23 cellular contexts compared by ENCODE assay signal in genomic region chr4:41303372-41304118, GRCh38.
"Had no signal": no experiment of that assay in that cellular context is flagged by ENCODE, and none has a peak within 500 bp of the region (broad histone marks: within the 10 kb centered on the region; RNA-seq: fewer than 3 reads in every experiment).

No MANE protein-coding gene starts in this region.

- H3K36me3 ChIP-seq: breast epithelium, SJSA1 had no signal

- H3K9me3 ChIP-seq: breast epithelium, SJSA1 had no signal

- H3K4me1 Mint-ChIP-seq: activated naive CD4-positive, alpha-beta T cell treated with anti-CD3 and anti-CD28 coated beads, Interleukin-2, amount 50 U/mL, for 24 hours; central memory CD8-positive, alpha-beta T cell had no signal

- H3K4me3 Mint-ChIP-seq: activated CD8-positive, alpha-beta T cell treated with anti-CD3 and anti-CD28 coated beads for 36 hours; activated naive CD4-positive, alpha-beta T cell treated with anti-CD3 and anti-CD28 coated beads, Interleukin-2, amount 50 U/mL, for 24 hours; activated T-helper 1 cell treated with anti-CD3 and anti-CD28 coated beads, Interleukin-12 subunit alpha, Interleukin-12 subunit beta, Interleukin-2, Interleukin-4 antibody, amounts not matched to agents 30 ng/mL and 10 ng/mL and 1 ng/mL, durations not matched to agents 14 hours and 24 hours and 36 hours; central memory CD8-positive, alpha-beta T cell; T-helper 1 cell treated with Interleukin-12 subunit alpha and Interleukin-12 subunit beta and Interleukin-4 antibody, amounts not matched to agents 30 μg/mL and 1 μg/mL, for 36 hours had no signal

- H3K4me3 ChIP-seq: breast epithelium, SJSA1 had no signal

- H3K9me3 Mint-ChIP-seq: activated CD8-positive, alpha-beta T cell treated with anti-CD3 and anti-CD28 coated beads for 36 hours; activated T-helper 1 cell treated with anti-CD3 and anti-CD28 coated beads, Interleukin-12 subunit alpha, Interleukin-12 subunit beta, Interleukin-2, Interleukin-4 antibody, amounts not matched to agents 30 ng/mL and 10 ng/mL and 1 ng/mL, durations not matched to agents 14 hours and 24 hours and 36 hours; central memory CD8-positive, alpha-beta T cell; T-helper 1 cell treated with Interleukin-12 subunit alpha and Interleukin-12 subunit beta and Interleukin-4 antibody, amounts not matched to agents 30 μg/mL and 1 μg/mL, for 36 hours had no signal

- H3K27me3 ChIP-seq: breast epithelium, SJSA1 had no signal

- H3K4me1 ChIP-seq: breast epithelium, SJSA1 had no signal

- H3K27ac ChIP-seq: breast epithelium, SJSA1 had no signal

- H3K36me3 Mint-ChIP-seq: activated naive CD4-positive, alpha-beta T cell treated with anti-CD3 and anti-CD28 coated beads, Interleukin-2, amount 50 U/mL, for 24 hours had no signal

- DNase-seq: activated CD4-positive, alpha-beta T cell treated with anti-CD3 and anti-CD28 coated beads for 4 hours; activated CD8-positive, alpha-beta memory T cell treated with anti-CD3 and anti-CD28 coated beads, Interleukin-2, amount 50 U/mL, for 4 hours; activated CD8-positive, alpha-beta T cell treated with anti-CD3 and anti-CD28 coated beads for 36 hours; activated effector memory CD4-positive, alpha-beta T cell treated with Interleukin-2 at 50 U/mL for 16 hours; activated naive CD4-positive, alpha-beta T cell; aorta; MM.1S; NCI-H1105 treated with DMSO at 0.1 percent for 48 hours; NCI-H146; NCI-H2107; NCI-H2171 treated with DMSO at 0.1 percent for 48 hours; NCI-H510A; NCI-H526 treated with DMSO at 0.1 percent for 48 hours; PC-3; SHP77 had no signal

- ATAC-seq: activated CD4-positive, CD25-positive, alpha-beta regulatory T cell treated with anti-CD3 and anti-CD28 coated beads, Interleukin-2, amount 50 U/mL, for 24 hours; activated CD8-positive, alpha-beta T cell treated with anti-CD3 and anti-CD28 coated beads for 36 hours; PC-3; SK-N-SH treated with all-trans-retinoic acid at 6 μM for 48 hours had no signal

- H3K27ac Mint-ChIP-seq: activated CD8-positive, alpha-beta T cell treated with anti-CD3 and anti-CD28 coated beads for 36 hours; activated naive CD4-positive, alpha-beta T cell treated with anti-CD3 and anti-CD28 coated beads, Interleukin-2, amount 50 U/mL, for 24 hours; activated T-helper 1 cell treated with anti-CD3 and anti-CD28 coated beads, Interleukin-12 subunit alpha, Interleukin-12 subunit beta, Interleukin-2, Interleukin-4 antibody, amounts not matched to agents 30 ng/mL and 10 ng/mL and 1 ng/mL, durations not matched to agents 14 hours and 24 hours and 36 hours; T-helper 1 cell treated with Interleukin-12 subunit alpha and Interleukin-12 subunit beta and Interleukin-4 antibody, amounts not matched to agents 30 μg/mL and 1 μg/mL, for 36 hours had no signal
